18 cellular contexts compared by ENCODE assay signal in genomic region chr7:140074780-140075179, GRCh38.
"Had no signal": no experiment of that assay in that cellular context is flagged by ENCODE, and none has a peak within 500 bp of the region (broad histone marks: within the 10 kb centered on the region; RNA-seq: fewer than 3 reads in every experiment).

No MANE protein-coding gene starts in this region.

- H3K36me3 Mint-ChIP-seq: activated naive CD4-positive, alpha-beta T cell treated with anti-CD3 and anti-CD28 coated beads, Interleukin-2, amount 10 ng/mL, durations not matched to agents 7 days and 5 days had no signal

- H3K4me3 Mint-ChIP-seq: activated naive CD4-positive, alpha-beta T cell treated with anti-CD3 and anti-CD28 coated beads, Interleukin-2, amount 10 ng/mL, durations not matched to agents 7 days and 5 days; activated T-helper 17 cell treated with anti-CD3 and anti-CD28 coated beads, Interleukin-2, amount 50 U/mL, for 72 hours; neural crest cell; stimulated activated naive CD8-positive, alpha-beta T cell treated with anti-CD3 and anti-CD28 coated beads, Interleukin-15, amount 100 ng/mL, for 72 hours had no signal

- H3K4me1 ChIP-seq: breast epithelium had no signal

- H3K9me3 Mint-ChIP-seq: activated T-helper 17 cell treated with anti-CD3 and anti-CD28 coated beads, Interleukin-2, amount 50 U/mL, for 72 hours had no signal

- H3K9me3 ChIP-seq: adrenal gland, ovary, thoracic aorta had no signal

- H3K4me1 Mint-ChIP-seq: activated T-helper 17 cell treated with anti-CD3 and anti-CD28 coated beads, Interleukin-2, amount 50 U/mL, for 72 hours had no signal

- H3K27me3 Mint-ChIP-seq: activated T-helper 17 cell treated with anti-CD3 and anti-CD28 coated beads, Interleukin-2, amount 50 U/mL, for 72 hours; stimulated activated naive CD8-positive, alpha-beta T cell treated with anti-CD3 and anti-CD28 coated beads, Interleukin-15, amount 100 ng/mL, for 72 hours had no signal

- DNase-seq: activated CD4-positive, alpha-beta T cell treated with anti-CD3 and anti-CD28 coated beads for 4 hours; activated naive CD4-positive, alpha-beta T cell treated with anti-CD3 and anti-CD28 coated beads, Interleukin-2, amount 10 ng/mL, durations not matched to agents 7 days and 5 days; activated T-cell treated with anti-CD3 and anti-CD28 coated beads for 4 hours; adrenal gland; foreskin melanocyte; heart right ventricle; left ventricle myocardium inferior; ovary; stimulated activated CD4-positive, alpha-beta T cell treated with anti-CD3 and anti-CD28 coated beads, Interleukin-4, amount 100 ng/mL, for 4 hours; stimulated activated naive CD8-positive, alpha-beta T cell treated with anti-CD3 and anti-CD28 coated beads, Interleukin-15, amount 100 ng/mL, for 72 hours; T-helper 9 cell; WERI-Rb-1 had no signal

- H3K27me3 ChIP-seq: adrenal gland, breast epithelium, heart right ventricle, ovary had no signal

- H3K27ac ChIP-seq: adrenal gland, breast epithelium, heart right ventricle, left ventricle myocardium inferior, ovary, thoracic aorta, WERI-Rb-1 had no signal

- H3K36me3 ChIP-seq: adrenal gland, breast epithelium, heart right ventricle, left ventricle myocardium inferior, ovary, thoracic aorta, WERI-Rb-1 had no signal

- H3K4me3 ChIP-seq: adrenal gland, breast epithelium, heart right ventricle, left ventricle myocardium inferior, ovary, thoracic aorta had no signal

- FAIRE-seq: endometrium, keratinocyte had no signal

- H3K27ac Mint-ChIP-seq: activated naive CD4-positive, alpha-beta T cell treated with anti-CD3 and anti-CD28 coated beads, Interleukin-2, amount 10 ng/mL, durations not matched to agents 7 days and 5 days; activated T-helper 17 cell treated with anti-CD3 and anti-CD28 coated beads, Interleukin-2, amount 50 U/mL, for 72 hours; stimulated activated naive CD8-positive, alpha-beta T cell treated with anti-CD3 and anti-CD28 coated beads, Interleukin-15, amount 100 ng/mL, for 72 hours had no signal
